In genomic region chr1:104979651-104980050, GRCh38 we compare ENCODE assay signal across 23 cellular contexts.
DNase-seq lines count a peak whose midpoint lies in the region; ATAC-seq, FAIRE-seq and TF ChIP-seq lines count a peak whose summit lies in the region.
"Had no signal": no experiment of that assay in that cellular context is flagged by ENCODE, and none has a peak within 500 bp of the region (broad histone marks: within the 10 kb centered on the region; RNA-seq: fewer than 3 reads in every experiment).

No MANE protein-coding gene starts in this region.

- H3K9me3 ChIP-seq in kidney (ENCODE audit: control insufficient read depth in 1 of 2, low read length in 2 of 2): peaks cover 0 to 2% of the 10 kb centered on the region in 2 donors
- H3K9me3 ChIP-seq: A549 had no signal

- no peak for FAIRE-seq in kidney (lab: Jason Lieb, UNC)
- FAIRE-seq: A549, GM12878, GM12892, GM18507, GM19239 had no signal

- no peak overlapping the region for H3K9ac ChIP-seq in kidney (ENCODE audit: low read length in 2 of 2)
- H3K9ac ChIP-seq: BLaER1 had no signal

- ATAC-seq in GM19035 (IDR thresholded peaks at IDR 0.05; ENCODE audit: unreplicated experiment): no peak
- ATAC-seq: A549, GM12878 had no signal

- TF ChIP-seq CTCF in kidney (IDR thresholded peaks at IDR 0.05; ENCODE audit: borderline replicate concordance, extremely low read depth, insufficient read depth): no peak

- intact Hi-C loops in kidney (cut with DNase I): no loop called here

- no peaks in the 10 kb centered on the region for H3K36me3 ChIP-seq in kidney (ENCODE audit: control insufficient read depth in 1 of 2, insufficient read depth in 2 of 2, low read length in 2 of 2)

- H3K27ac ChIP-seq in kidney (ENCODE audit: low read depth in 2 of 2, low read length in 2 of 2): no peak overlapping the region
- H3K27ac ChIP-seq: 22Rv1, A549, BLaER1 had no signal

- H3K4me1 ChIP-seq in kidney (ENCODE audit: control insufficient read depth in 1 of 2, insufficient read depth in 1 of 2, low read depth in 1 of 2, low read length in 2 of 2): no peaks in the 10 kb centered on the region
- H3K4me1 ChIP-seq: A549, BLaER1 had no signal

- DNase-seq in NCI-H2171 treated with DMSO at 0.1 percent for 48 hours (lab: John Stamatoyannopoulos, UW): peak; percentile 63
- no peak for DNase-seq in NCI-H2171 (lab: John Stamatoyannopoulos, UW)
- DNase-seq in SK-N-DZ (ENCODE audit: low spot score): peak; percentile 65
- DNase-seq in kidney: no peak
- DNase-seq: AML-193; C1 segment of cervical spinal cord; CD4-positive, CD25-positive, alpha-beta regulatory T cell; CD8-positive, alpha-beta memory T cell; COR-L47; DMS 273 treated with DMSO at 0.1 percent for 48 hours; DMS153; DMS79; DND-41; EL; GDM1 had no signal

- H3K4me3 ChIP-seq in kidney (ENCODE audit: low read length in 2 of 2): no peak overlapping the region
- H3K4me3 ChIP-seq: A549, BLaER1, GM12878 had no signal

Comparison
In these comparisons a context has a peak if more than half of its experiments do, and no peak if none do; other contexts are left out.
1. DNase-seq: peak in NCI-H2171 treated with DMSO at 0.1 percent for 48 hours (single experiment) and SK-N-DZ (single experiment); none in NCI-H2171 (single experiment) and kidney (single experiment).